8 cellular contexts compared by ENCODE assay signal in the genomic region with DNA sequence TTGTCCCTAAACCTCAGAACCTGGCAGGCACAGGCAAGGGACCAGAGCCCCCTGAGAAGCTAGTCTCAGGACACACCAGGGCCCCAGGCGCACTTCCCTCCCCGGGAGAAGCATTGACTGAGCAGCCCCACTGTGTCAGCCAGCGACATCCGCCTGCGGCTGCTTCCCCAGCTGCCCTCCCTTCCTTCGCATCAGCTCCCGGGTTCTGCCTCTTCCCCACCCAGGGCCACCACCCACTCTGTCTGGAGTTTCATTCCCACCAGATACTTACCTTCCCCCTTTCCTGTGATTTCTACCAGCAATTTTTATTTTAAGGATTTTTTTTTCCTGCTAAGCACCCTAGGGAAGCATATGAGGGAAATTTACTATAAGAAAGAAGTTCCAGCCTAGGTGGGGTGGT.
DNase-seq lines count a peak whose midpoint lies in the region; ATAC-seq and TF ChIP-seq lines count a peak whose summit lies in the region.

No MANE protein-coding gene starts in this region.

- no peak for TF ChIP-seq POLR2A in GM18505 (IDR thresholded peaks at IDR 0.05; ENCODE audit: borderline replicate concordance, extremely low read depth, insufficient read depth, insufficient read length)

- no peaks in the 10 kb centered on the region for H3K36me3 ChIP-seq in RWPE2 (ENCODE audit: low read depth)
- no peaks in the 10 kb centered on the region for H3K36me3 ChIP-seq in cardiac muscle cell
- peaks cover 0 to 2% of the 10 kb centered on the region in 2 donors for H3K36me3 ChIP-seq in neuronal stem cell (replicated peaks in 1 of 2; ENCODE audit: control insufficient read depth in 2 of 2, insufficient read depth in 2 of 2, low read length in 2 of 2)
- H3K36me3 ChIP-seq in WERI-Rb-1 = peaks cover 10% of the 10 kb centered on the region

- no peak overlapping the region for H4K8ac ChIP-seq in neuronal stem cell (ENCODE audit: low read depth, low read length)

- CTCF ChIA-PET in AG04450 (lab: Charles Lee) = no interaction called here

- no peaks in the 10 kb centered on the region for H3K79me1 ChIP-seq in neuronal stem cell (ENCODE audit: low read depth, low read length)

- H3K14ac ChIP-seq in neuronal stem cell (ENCODE audit: low read length) = no peak overlapping the region

- H3K18ac ChIP-seq in neuronal stem cell (ENCODE audit: low read length) = peak overlapping the region; percentile 88

- H3K4me1 ChIP-seq in RWPE2 (ENCODE audit: insufficient read depth, poor library complexity, severe bottlenecking) = peaks cover 26% of the 10 kb centered on the region
- H3K4me1 ChIP-seq in cardiac muscle cell (ENCODE audit: low read depth) = peaks cover 37% of the 10 kb centered on the region
- peaks cover 25 to 27% of the 10 kb centered on the region in 2 donors for H3K4me1 ChIP-seq in neuronal stem cell (ENCODE audit: control insufficient read depth in 2 of 2, insufficient read depth in 1 of 2, low read depth in 1 of 2, low read length in 2 of 2)

- H4K91ac ChIP-seq in neuronal stem cell (ENCODE audit: low read depth, low read length, poor library complexity) = no peak overlapping the region

- H3K23ac ChIP-seq in neuronal stem cell (ENCODE audit: low read depth, low read length, poor library complexity) = no peak overlapping the region

- H2BK15ac ChIP-seq in neuronal stem cell (ENCODE audit: low read length) = peak overlapping the region; percentile 89

- no peak overlapping the region for H3K4me2 ChIP-seq in neuronal stem cell (ENCODE audit: insufficient read depth, low read length, poor library complexity, severe bottlenecking)

- H3K9me3 ChIP-seq in AG04450 (ENCODE audit: control insufficient read depth, insufficient read depth, low read length) (no peaks in the 10 kb centered on the region), RWPE2 (ENCODE audit: severe bottlenecking) (no peaks in the 10 kb centered on the region), cardiac muscle cell (ENCODE audit: low read depth) (no peaks in the 10 kb centered on the region), neuronal stem cell (replicated peaks in 1 of 2; ENCODE audit: control insufficient read depth in 2 of 2, insufficient read depth in 1 of 2, low read depth in 1 of 2, low read length in 2 of 2) (no peaks in the 10 kb centered on the region), WERI-Rb-1 (ENCODE audit: severe bottlenecking) (no peaks in the 10 kb centered on the region)

- H3K4me3 ChIP-seq in AG04450 (ENCODE audit: low read depth, low read length) (no peak overlapping the region), RWPE2 (ENCODE audit: severe bottlenecking) (no peak overlapping the region), cardiac muscle cell (no peak overlapping the region), neuronal stem cell (ENCODE audit: low read length in 2 of 2) (no peak overlapping the region), WERI-Rb-1 (ENCODE audit: low read depth, low read length) (no peak overlapping the region)

- H2AK5ac ChIP-seq in neuronal stem cell (ENCODE audit: low read depth, low read length) = peak overlapping the region; percentile 67

- no peak overlapping the region for H3K9ac ChIP-seq in neuronal stem cell (ENCODE audit: low read depth, low read length, poor library complexity)

- H2BK120ac ChIP-seq in neuronal stem cell (ENCODE audit: low read depth, low read length) = no peak overlapping the region

- DNase-seq in AG04450 (ENCODE audit: low read depth, low spot score) (no peak), RWPE2 (ENCODE audit: low spot score) (no peak), cardiac muscle cell (ENCODE audit: low read depth in 1 of 2, low spot score in 1 of 2) (peak in 1 of 2 donors; percentile 46), neuronal stem cell (ENCODE audit: low spot score) (no peak), HT-29 (ENCODE audit: low spot score) (no peak), WERI-Rb-1 (no peak)

- TF ChIP-seq CTCF in AG04450 (IDR thresholded peaks at IDR 0.05; ENCODE audit: low read depth, low read length) (no peak), RWPE2 (IDR thresholded peaks at IDR 0.05; ENCODE audit: poor library complexity, severe bottlenecking) (no peak), cardiac muscle cell (IDR thresholded peaks at IDR 0.05; ENCODE audit: low read depth, low read length) (no peak), WERI-Rb-1 (IDR thresholded peaks at IDR 0.05; ENCODE audit: low read depth, low read length) (no peak)

- POLR2A ChIA-PET in AG04450 (lab: Yijun Ruan, JAX) = no interaction called here

- H2BK12ac ChIP-seq in neuronal stem cell (ENCODE audit: low read length) = no peak overlapping the region

- H3K27me3 ChIP-seq in AG04450 (ENCODE audit: control insufficient read depth, insufficient read depth, low read length) (no peaks in the 10 kb centered on the region), RWPE2 (ENCODE audit: insufficient read depth, poor library complexity, severe bottlenecking) (no peaks in the 10 kb centered on the region), cardiac muscle cell (no peaks in the 10 kb centered on the region), neuronal stem cell (ENCODE audit: control insufficient read depth in 3 of 3, insufficient read depth in 3 of 3, low read depth in 1 of 3, low read length in 3 of 3) (no peaks in the 10 kb centered on the region), WERI-Rb-1 (ENCODE audit: insufficient read depth, low read depth, severe bottlenecking) (no peaks in the 10 kb centered on the region)

- H3K27ac ChIP-seq in AG04450 (ENCODE audit: low read depth, low read length) (peak overlapping the region; percentile 39), RWPE2 (ENCODE audit: poor library complexity, severe bottlenecking) (peak overlapping the region; percentile 4), cardiac muscle cell (peak overlapping the region; percentile 84), neuronal stem cell (replicated peaks; ENCODE audit: low read length) (no peak overlapping the region), WERI-Rb-1 (no peak overlapping the region)

- H2BK5ac ChIP-seq in neuronal stem cell (ENCODE audit: low read length) = no peak overlapping the region

- ATAC-seq in RWPE2 (ENCODE audit: low read depth) = no peak
- ATAC-seq in GM19463 (IDR thresholded peaks at IDR 0.05; ENCODE audit: unreplicated experiment) = no peak
- no peak for ATAC-seq in GM18505 (IDR thresholded peaks at IDR 0.05; ENCODE audit: unreplicated experiment)

- H3K4ac ChIP-seq in neuronal stem cell (ENCODE audit: low read length) = no peak overlapping the region

- H2AFZ ChIP-seq in neuronal stem cell (ENCODE audit: low read length) = peak overlapping the region; percentile 64

- no CpG with 5 or more reads among the region's 7 CpGs for WGBS in neuronal stem cell (ENCODE audit: extremely low coverage in 2 of 2, insufficient read length in 2 of 2, insufficient replicate concordance in 1 of 2), 2 donors

Comparison
In these comparisons a context has a peak if more than half of its experiments do, and no peak if none do; other contexts are left out.
1. H3K27ac ChIP-seq: peak in AG04450 (single experiment), RWPE2 (single experiment) and cardiac muscle cell (single experiment); none in neuronal stem cell (single experiment) and WERI-Rb-1 (single experiment).